In genomic region chr14:20631023-20631820, GRCh38 we compare ENCODE assay signal across 8 cellular contexts. TPM values are rescaled to one million over a fixed set of nuclear protein-coding genes. Genes with fewer than 3 reads are reported as not detected.
A peak's percentile ranks its signal among the peaks of the same experiment; 100 is the strongest.
DNase-seq lines count a peak whose midpoint lies in the region; ATAC-seq and TF ChIP-seq lines count a peak whose summit lies in the region.

No MANE protein-coding gene starts in this region.

- ATAC-seq in WTC11: peak; percentile 7
- peak; percentile 23 for ATAC-seq in memory B cell (ENCODE audit: low read depth)

- DNase-seq in GDM1 (lab: John Stamatoyannopoulos, UW) (peak; percentile 29), NCI-H146 (lab: John Stamatoyannopoulos, UW) (peak; percentile 56), WTC11 (ENCODE audit: low spot score) (no peak), memory B cell (ENCODE audit: low spot score in 2 of 2) (peak; percentile 29 to 39), NCI-H187 (lab: John Stamatoyannopoulos, UW) (no peak), activated gamma-delta T cell treated with Interleukin-2 at 50 U/mL for 16 hours (no peak)
- peak; percentile 16 for DNase-seq in effector CD8-positive, alpha-beta T cell (lab: John Stamatoyannopoulos, UW)

- H3K27me3 Mint-ChIP-seq in WTC11 (ENCODE audit: low read depth) (peaks cover 65% of the 10 kb centered on the region), memory B cell (peaks cover 24% of the 10 kb centered on the region)

- H3K4me3 ChIP-seq in subcutaneous abdominal adipose tissue (ENCODE audit: low read depth in 1 of 5, low read length in 5 of 5): peak overlapping the region; percentile 51 to 75 (median 61)

- H3K9ac ChIP-seq in subcutaneous abdominal adipose tissue (ENCODE audit: low read length in 5 of 5): peak overlapping the region in 2 of 5 donors; percentile 7 to 23

- CTCF ChIA-PET in WTC11 (lab: Charles Lee): interaction anchor here (1.3 to 3.1 kb wide), 10 partner anchors 18 to 242 kb away, joined by 3 to 30 read pairs (median 6); no protein-coding TSS in a partner anchor

- H3K36me3 ChIP-seq in subcutaneous abdominal adipose tissue (ENCODE audit: control insufficient read depth in 5 of 5, insufficient read depth in 5 of 5, low read length in 5 of 5): no peaks in the 10 kb centered on the region

- H3K9me3 Mint-ChIP-seq in WTC11 (0 out of 2 replicates have a peak, but pooled peaks cover 4% of the 10 kb centered on the region), memory B cell (peaks cover 1% of the 10 kb centered on the region)

- no peak for TF ChIP-seq CTCF in WTC11 (IDR thresholded peaks at IDR 0.05)

- no peak overlapping the region for H3K27ac ChIP-seq in subcutaneous abdominal adipose tissue (ENCODE audit: low read depth, low read length)

- peaks cover 0 to 2% (median 0%) of the 10 kb centered on the region in 5 donors for H3K27me3 ChIP-seq in subcutaneous abdominal adipose tissue (ENCODE audit: control insufficient read depth in 5 of 5, insufficient read depth in 4 of 5, low read length in 5 of 5)

- H3K4me1 Mint-ChIP-seq in WTC11 (peaks cover 24% of the 10 kb centered on the region), memory B cell (peaks cover 29% of the 10 kb centered on the region)

- H3K27ac Mint-ChIP-seq in WTC11: peak overlapping the region; percentile 79; the same call in 1 of the 2 replicates
- peak overlapping the region; percentile 81 for H3K27ac Mint-ChIP-seq in memory B cell

- no peaks in the 10 kb centered on the region for H3K36me3 Mint-ChIP-seq in WTC11
- no peaks in the 10 kb centered on the region for H3K36me3 Mint-ChIP-seq in memory B cell

- peak overlapping the region; percentile 93 for H3K4me3 Mint-ChIP-seq in WTC11
- peak overlapping the region; percentile 74 for H3K4me3 Mint-ChIP-seq in memory B cell

- H3K4me1 ChIP-seq in subcutaneous abdominal adipose tissue (ENCODE audit: control insufficient read depth in 5 of 5, insufficient read depth in 5 of 5, low read length in 5 of 5): peaks cover 8 to 40% (median 35%) of the 10 kb centered on the region in 5 donors

- POLR2A ChIA-PET in WTC11 (lab: Charles Lee): interaction anchor here (0.8 to 1.1 kb wide), 3 partner anchors 53 to 288 kb away, joined by 3 to 6 read pairs (median 4); partner anchors contain the start of genes PARP2 and RNASE4

- no peaks in the 10 kb centered on the region for H3K9me3 ChIP-seq in subcutaneous abdominal adipose tissue (ENCODE audit: control insufficient read depth in 5 of 5, low read length in 5 of 5)

TF ChIP-seq in WTC11, 78 proteins besides CTCF, POLR2A, EP300 and RAD21:
- TF ChIP-seq TEAD4 (CRISPR knock-in tag; IDR thresholded peaks at IDR 0.05) (no peak), MLX (CRISPR knock-in tag; IDR thresholded peaks at IDR 0.05) (no peak), HMGXB4 (CRISPR knock-in tag; IDR thresholded peaks at IDR 0.05) (no peak; the same call in 1 of the 2 replicates), CREM (CRISPR knock-in tag; IDR thresholded peaks at IDR 0.05) (no peak), ZBTB43 (CRISPR knock-in tag; IDR thresholded peaks at IDR 0.05) (no peak), MYBL2 (CRISPR knock-in tag; IDR thresholded peaks at IDR 0.05) (no peak), ZNF425 (CRISPR knock-in tag; conservative IDR thresholded peaks at IDR 0.05) (no peak), ZNF232 (CRISPR knock-in tag; IDR thresholded peaks at IDR 0.05) (no peak), E2F4 (CRISPR knock-in tag; IDR thresholded peaks at IDR 0.05; ENCODE audit: borderline replicate concordance, low read depth) (no peak), TCF7 (CRISPR knock-in tag; IDR thresholded peaks at IDR 0.05; ENCODE audit: low read depth) (no peak)

RNA-seq across cellular contexts. Expression of gene OR6S1, which starts 10.3 kb away (rescaled TPM):
- not detected in 3 replicates for total RNA-seq in WTC11 (2021)

RNA-seq across cellular contexts. Expression of gene RNASE12, which starts 40.0 kb away (rescaled TPM):
- not detected in 3 replicates for total RNA-seq in WTC11 (2021)

RNA-seq across cellular contexts. Expression of gene RNASE11, which starts 43.4 kb away (rescaled TPM):
- not detected in 3 replicates for total RNA-seq in WTC11 (2021)

RNA-seq across cellular contexts. Expression of gene RNASE4, which starts 53.1 kb away (rescaled TPM):
- total RNA-seq in WTC11 (2021): 1.0 to 2.8 TPM (median 2.4 TPM) in 3 replicates

RNA-seq across cellular contexts. Expression of gene ANG, which starts 57.3 kb away (rescaled TPM):
- 4.8 to 5.2 TPM (median 4.9 TPM) in 3 replicates for total RNA-seq in WTC11 (2021)

Comparison
In these comparisons a context has a peak if more than half of its experiments do, and no peak if none do; other contexts are left out.
1. DNase-seq: peak in GDM1 (single experiment), NCI-H146 (single experiment), effector CD8-positive, alpha-beta T cell (single experiment) and memory B cell (2 of 2); none in WTC11 (single experiment), NCI-H187 (0 of 2) and activated gamma-delta T cell treated with Interleukin-2 at 50 U/mL for 16 hours (single experiment).